8 cellular contexts compared by ENCODE assay signal in genomic region chr14:23319746-23320583, GRCh38. TPM values are rescaled to one million over a fixed set of nuclear protein-coding genes. Genes with fewer than 3 reads are reported as not detected.
DNase-seq lines count a peak whose midpoint lies in the region; ATAC-seq, FAIRE-seq and TF ChIP-seq lines count a peak whose summit lies in the region.

No MANE protein-coding gene starts in this region.

- H3F3A ChIP-seq in SU-DHL-6 (ENCODE audit: insufficient read depth), result peaks cover 14% of the 10 kb centered on the region; the same call in 1 of the 2 replicates

- H3K4me1 ChIP-seq in sigmoid colon, result peaks cover 0 to 29% (median 21%) of the 10 kb centered on the region in 4 donors

- H3K27ac ChIP-seq in SU-DHL-6 (ENCODE audit: low read depth, low read length), result peak overlapping the region; percentile 74
- peak overlapping the region; percentile 91 to 99 (median 96) for H3K27ac ChIP-seq in sigmoid colon

- H3K9me2 ChIP-seq in SU-DHL-6 (replicated peaks; ENCODE audit: insufficient read depth, low read length), result no peaks in the 10 kb centered on the region

- no peak for TF ChIP-seq EP300 in sigmoid colon (IDR thresholded peaks at IDR 0.05)

- peak overlapping the region; percentile 54 for H2AFZ ChIP-seq in SU-DHL-6 (ENCODE audit: low read depth, low read length, severe bottlenecking)

- H3K9me3 ChIP-seq in SU-DHL-6 (ENCODE audit: insufficient read depth, low read length) (no peaks in the 10 kb centered on the region), sigmoid colon (no peaks in the 10 kb centered on the region)

- intact Hi-C loops in sigmoid colon (cut with DNase I), result loop anchor here (2.0 to 10.0 kb wide), 2 partner anchors 13 to 235 kb away; partner anchors contain the start of genes BCL2L2, THTPA and ZFHX2

- peak; percentile 21 for FAIRE-seq in GM19239 (lab: Jason Lieb, UNC)

- peak overlapping the region; percentile 42 for H3K9ac ChIP-seq in SU-DHL-6 (ENCODE audit: low read length)

- H3K4me2 ChIP-seq in SU-DHL-6 (ENCODE audit: low read depth, low read length, poor library complexity, severe bottlenecking), result peak overlapping the region; percentile 80

- ATAC-seq in GM18519 (IDR thresholded peaks at IDR 0.05; ENCODE audit: low FRiP score, unreplicated experiment), result no peak

- no peak for TF ChIP-seq POLR2A in sigmoid colon (IDR thresholded peaks at IDR 0.05)

- 0 out of 2 replicates have a peak, but pooled peaks cover 4% of the 10 kb centered on the region for H4K20me1 ChIP-seq in SU-DHL-6 (ENCODE audit: low read depth, low read length)

- H3K79me2 ChIP-seq in SU-DHL-6 (ENCODE audit: insufficient read depth, low read length), result peaks cover 19% of the 10 kb centered on the region

- peak overlapping the region; percentile 59 for H3K4me3 ChIP-seq in SU-DHL-6 (ENCODE audit: insufficient read depth, low read length, poor library complexity, severe bottlenecking)
- peak overlapping the region; percentile 49 for H3K4me3 ChIP-seq in fibroblast of pulmonary artery (replicated peaks; ENCODE audit: low read depth, low read length)
- H3K4me3 ChIP-seq in sigmoid colon, result peak overlapping the region; percentile 39 to 98 (median 46)

- no peaks in the 10 kb centered on the region for H3K27me3 ChIP-seq in SU-DHL-6 (ENCODE audit: low read length)
- no peaks in the 10 kb centered on the region for H3K27me3 ChIP-seq in sigmoid colon

- no peak for DNase-seq in GM19239 (ENCODE audit: insufficient read length, low spot score)
- no peak for DNase-seq in fibroblast of pulmonary artery (ENCODE audit: low read depth)
- DNase-seq in sigmoid colon, result peak; percentile 74
- no peak for DNase-seq in SW 1271 (lab: John Stamatoyannopoulos, UW)
- no peak for DNase-seq in GDM1 (lab: John Stamatoyannopoulos, UW)
- DNase-seq in CD1c-positive myeloid dendritic cell (ENCODE audit: extremely low spot score), result no peak

- H3K36me3 ChIP-seq in SU-DHL-6 (ENCODE audit: low read length), result peaks cover 13% of the 10 kb centered on the region
- peaks cover 13 to 24% (median 15%) of the 10 kb centered on the region in 4 donors for H3K36me3 ChIP-seq in sigmoid colon

- TF ChIP-seq CTCF in SU-DHL-6 (IDR thresholded peaks at IDR 0.05; ENCODE audit: insufficient read depth, low read length, poor library complexity, severe bottlenecking), result no peak
- no peak for TF ChIP-seq CTCF in fibroblast of pulmonary artery (IDR thresholded peaks at IDR 0.05; ENCODE audit: low read length, missing control alignments)
- no peak for TF ChIP-seq CTCF in sigmoid colon (IDR thresholded peaks at IDR 0.05)

- WGBS in sigmoid colon, 2 donors, result 81 to 93% methylated on average over 17 of the region's 17 CpGs

RNA-seq across cellular contexts. Expression of gene PABPN1, which starts 1.3 kb away (rescaled TPM):
- total RNA-seq in sigmoid colon, result 10 to 100 TPM; 38.3 to 71.5 (median 48.3) TPM
- polyA plus RNA-seq in sigmoid colon, result 100 to 1,000 TPM in 1 of 3 donors, 10 to 100 TPM in 2; 69.1 to 137 (median 76.3) TPM

RNA-seq across cellular contexts. Expression of gene BCL2L2, which starts 13.3 kb away (rescaled TPM):
- 100 to 1,000 TPM in 2 of 4 donors, 10 to 100 TPM in 2; 75.9 to 118 (median 101) TPM for total RNA-seq in sigmoid colon
- 10 to 100 TPM; 57.0 to 63.3 (median 61.9) TPM for polyA plus RNA-seq in sigmoid colon

RNA-seq across cellular contexts. Expression of gene PPP1R3E, which starts 17.3 kb away (rescaled TPM):
- total RNA-seq in sigmoid colon, result 10 to 100 TPM in 1 of 4 donors, 1 to 10 TPM in 3; 4.5 to 10.7 (median 8.9) TPM
- polyA plus RNA-seq in sigmoid colon, result 10 to 100 TPM in 1 of 3 donors, 1 to 10 TPM in 2; 2.5 to 12.9 (median 3.6) TPM

RNA-seq across cellular contexts. Expression of gene SLC22A17, which starts 32.7 kb away (rescaled TPM):
- total RNA-seq in sigmoid colon, result 10 to 100 TPM; 18.1 to 38.8 (median 26.3) TPM
- polyA plus RNA-seq in sigmoid colon, result 10 to 100 TPM in 1 of 3 donors, under 1 TPM in 2; 0.60 to 10.6 (median 0.92) TPM

RNA-seq across cellular contexts. Expression of gene HOMEZ, which starts 34.0 kb away (rescaled TPM):
- total RNA-seq in sigmoid colon, result 10 to 100 TPM in 1 of 4 donors, 1 to 10 TPM in 3; 5.4 to 10.5 (median 6.1) TPM
- polyA plus RNA-seq in sigmoid colon, result 10 to 100 TPM in 1 of 3 donors, 1 to 10 TPM in 2; 6.0 to 12.0 (median 6.5) TPM
